Comparison of ENCODE assay signal across 15 cellular contexts in genomic region chr19:14401468-14401867, GRCh38. TPM values are rescaled to one million over a fixed set of nuclear protein-coding genes. Genes with fewer than 3 reads are reported as not detected.
DNase-seq lines count a peak whose midpoint lies in the region; ATAC-seq, FAIRE-seq and TF ChIP-seq lines count a peak whose summit lies in the region.
"Had no signal": no experiment of that assay in that cellular context is flagged by ENCODE, and none has a peak within 500 bp of the region (broad histone marks: within the 10 kb centered on the region; RNA-seq: fewer than 3 reads in every experiment).

No MANE protein-coding gene starts in this region.

- TF ChIP-seq CTCF in RWPE1 (conservative IDR thresholded peaks at IDR 0.05; ENCODE audit: low read depth) (no peak), esophagus muscularis mucosa (IDR thresholded peaks at IDR 0.05) (no peak), stomach (IDR thresholded peaks at IDR 0.05) (no peak), heart right ventricle (IDR thresholded peaks at IDR 0.05) (no peak)

- H3K9me3 Mint-ChIP-seq in activated T-cell treated with anti-CD3 and anti-CD28 coated beads, Interleukin-2, amount 50 U/mL, for 72 hours: no peaks in the 10 kb centered on the region
- H3K9me3 Mint-ChIP-seq: mesothelial cell of epicardium had no signal

- DNase-seq in activated T-cell treated with anti-CD3 and anti-CD28 coated beads, Interleukin-2, amount 50 U/mL, for 72 hours: no peak
- no peak for DNase-seq in activated T-cell treated with anti-CD3 and anti-CD28 coated beads for 4 hours
- no peak for DNase-seq in RWPE1 (ENCODE audit: low spot score)
- DNase-seq in esophagus muscularis mucosa (ENCODE audit: extremely low spot score): no peak
- no peak for DNase-seq in stomach
- no peak for DNase-seq in RCC 7860 (ENCODE audit: low spot score)
- no peak for DNase-seq in heart right ventricle
- DNase-seq in ureter (ENCODE audit: low spot score): no peak
- DNase-seq: DMS 273 treated with DMSO at 0.1 percent for 48 hours, NCI-H2081, NCI-H526 treated with DMSO at 0.1 percent for 48 hours, pancreas, PC-9 had no signal

- intact Hi-C loops in esophagus muscularis mucosa (cut with DNase I): no loop called here
- intact Hi-C loops in stomach (cut with DNase I; ENCODE audit: low total_unique reads): no loop called here
- intact Hi-C loops in heart right ventricle (cut with DNase I): loop anchor here in 2 of 10 donors (10.0 kb wide), 3 partner anchors 47 to 257 kb away; partner anchors contain the start of gene ADGRL1 (in 1 of the 2)

- H3K36me3 Mint-ChIP-seq in activated T-cell treated with anti-CD3 and anti-CD28 coated beads, Interleukin-2, amount 50 U/mL, for 72 hours (ENCODE audit: insufficient read depth in 2 of 2): peaks cover 29 to 48% of the 10 kb centered on the region in 2 donors
- H3K36me3 Mint-ChIP-seq: mesothelial cell of epicardium had no signal

- peaks cover 17% of the 10 kb centered on the region for H3K4me1 Mint-ChIP-seq in activated T-cell treated with anti-CD3 and anti-CD28 coated beads, Interleukin-2, amount 50 U/mL, for 72 hours (ENCODE audit: low read depth)

- no peak overlapping the region for H3K4me3 Mint-ChIP-seq in activated T-cell treated with anti-CD3 and anti-CD28 coated beads, Interleukin-2, amount 50 U/mL, for 72 hours
- H3K4me3 Mint-ChIP-seq: mesothelial cell of epicardium had no signal

- FAIRE-seq in RCC 7860 (lab: Jason Lieb, UNC): no peak
- FAIRE-seq: pancreas had no signal

- TF ChIP-seq EP300 in esophagus muscularis mucosa (IDR thresholded peaks at IDR 0.05) (no peak), stomach (IDR thresholded peaks at IDR 0.05) (no peak)

- TF ChIP-seq POLR2A in esophagus muscularis mucosa (IDR thresholded peaks at IDR 0.05; ENCODE audit: low read depth) (no peak), stomach (IDR thresholded peaks at IDR 0.05) (no peak)

- POLR2A ChIA-PET in RWPE1 (lab: Yijun Ruan, JAX; ENCODE audit: low non-redundant PET): no interaction called here

- H3K27me3 ChIP-seq in esophagus muscularis mucosa (no peaks in the 10 kb centered on the region), stomach (no peaks in the 10 kb centered on the region), heart right ventricle (no peaks in the 10 kb centered on the region)
- H3K27me3 ChIP-seq: pancreas had no signal

- peak overlapping the region; percentile 58 for H3K27ac Mint-ChIP-seq in activated T-cell treated with anti-CD3 and anti-CD28 coated beads, Interleukin-2, amount 50 U/mL, for 72 hours
- H3K27ac Mint-ChIP-seq: mesothelial cell of epicardium had no signal

- H3K4me3 ChIP-seq in esophagus muscularis mucosa: no peak overlapping the region
- no peak overlapping the region for H3K4me3 ChIP-seq in stomach
- H3K4me3 ChIP-seq in heart right ventricle: no peak overlapping the region
- H3K4me3 ChIP-seq: pancreas, PC-9 had no signal

- H3K27me3 Mint-ChIP-seq in activated T-cell treated with anti-CD3 and anti-CD28 coated beads, Interleukin-2, amount 50 U/mL, for 72 hours (ENCODE audit: low read depth): no peaks in the 10 kb centered on the region

- H3K27ac ChIP-seq in RWPE1 (peak overlapping the region; percentile 71), esophagus muscularis mucosa (replicated peaks in 1 of 4) (peak overlapping the region in 3 of 4 donors; percentile 31 to 42 (median 38)), stomach (peak overlapping the region in 3 of 5 donors; percentile 15 to 49 (median 40)), heart right ventricle (peak overlapping the region in 1 of 10 donors; percentile 66)
- H3K27ac ChIP-seq: pancreas had no signal

- no peak for ATAC-seq in activated T-cell treated with anti-CD3 and anti-CD28 coated beads, Interleukin-2, amount 50 U/mL, for 72 hours (replicated peaks in 1 of 2)
- no peak for ATAC-seq in heart right ventricle
- ATAC-seq: pancreas, SK-N-SH treated with all-trans-retinoic acid at 6 μM for 48 hours had no signal

- H3K36me3 ChIP-seq in esophagus muscularis mucosa (peaks cover 5 to 75% (median 70%) of the 10 kb centered on the region in 4 donors), stomach (peaks cover 45 to 91% (median 86%) of the 10 kb centered on the region in 4 donors), heart right ventricle (peaks cover 0 to 94% (median 27%) of the 10 kb centered on the region in 9 donors)

- H3K4me1 ChIP-seq in esophagus muscularis mucosa (peaks cover 3 to 13% (median 12%) of the 10 kb centered on the region in 4 donors), stomach (peaks cover 4 to 18% (median 12%) of the 10 kb centered on the region in 4 donors), heart right ventricle (peaks cover 0 to 15% (median 8%) of the 10 kb centered on the region in 9 donors)
- H3K4me1 ChIP-seq: pancreas had no signal

- H3K9me3 ChIP-seq in esophagus muscularis mucosa (no peaks in the 10 kb centered on the region), stomach (no peaks in the 10 kb centered on the region), heart right ventricle (no peaks in the 10 kb centered on the region)
- H3K9me3 ChIP-seq: pancreas had no signal

- CTCF ChIA-PET in RWPE1 (lab: Yijun Ruan, JAX): interaction anchor here (1.1 kb wide), 1 partner anchor 53 kb away, joined by 3 read pairs; no protein-coding TSS in a partner anchor

- WGBS in esophagus muscularis mucosa: 88% methylated on average over 10 of the region's 10 CpGs
- WGBS in stomach, 5 donors: 85 to 97% (median 93%) methylated on average over 10 of the region's 10 CpGs
- 93 to 98% methylated on average over 10 of the region's 10 CpGs for WGBS in heart right ventricle, 2 donors

RNA-seq across cellular contexts. Expression of gene DDX39A, which starts 17.7 kb away (rescaled TPM):
- 100 to 1,000 TPM; 225 to 236 TPM for total RNA-seq in activated T-cell treated with anti-CD3 and anti-CD28 coated beads, Interleukin-2, amount 50 U/mL, for 72 hours
- total RNA-seq in esophagus muscularis mucosa (10 to 100 TPM; 39.3 to 56.3 (median 42.1) TPM), stomach (100 to 1,000 TPM in 3 of 5 donors, 10 to 100 TPM in 2; 37.1 to 298 (median 107) TPM), heart right ventricle (10 to 100 TPM; 15.4 to 39.6 (median 21.7) TPM), ureter (55.2 TPM)
- polyA plus RNA-seq in stomach (100 to 1,000 TPM in 2 of 3 donors, 10 to 100 TPM in 1; 68.3 to 136 (median 114) TPM), heart right ventricle (100 to 1,000 TPM in 1 of 2 donors, 10 to 100 TPM in 1; 78.3 to 110 TPM)

RNA-seq across cellular contexts. Expression of gene ADGRE5, which starts 20.2 kb away (rescaled TPM):
- total RNA-seq in activated T-cell treated with anti-CD3 and anti-CD28 coated beads, Interleukin-2, amount 50 U/mL, for 72 hours: 100 to 1,000 TPM; 316 to 369 TPM
- total RNA-seq in esophagus muscularis mucosa (100 to 1,000 TPM in 1 of 4 donors, 10 to 100 TPM in 3; 37.3 to 101 (median 50.4) TPM), stomach (100 to 1,000 TPM in 1 of 5 donors, 10 to 100 TPM in 4; 12.3 to 128 (median 52.5) TPM), heart right ventricle (10 to 100 TPM; 24.0 to 58.0 (median 32.8) TPM), ureter (52.0 TPM)
- polyA plus RNA-seq in stomach (10 to 100 TPM; 11.4 to 26.5 (median 12.1) TPM), heart right ventricle (10 to 100 TPM; 14.5 to 30.6 TPM)

RNA-seq across cellular contexts. Expression of gene PKN1, which starts 31.6 kb away (rescaled TPM):
- 100 to 1,000 TPM; 239 to 278 TPM for total RNA-seq in activated T-cell treated with anti-CD3 and anti-CD28 coated beads, Interleukin-2, amount 50 U/mL, for 72 hours
- total RNA-seq in esophagus muscularis mucosa (100 to 1,000 TPM; 120 to 233 (median 167) TPM), stomach (100 to 1,000 TPM in 2 of 5 donors, 10 to 100 TPM in 3; 44.2 to 268 (median 90.4) TPM), heart right ventricle (100 to 1,000 TPM in 9 of 10 donors, 10 to 100 TPM in 1; 85.2 to 176 (median 126) TPM), ureter (51.7 TPM)
- polyA plus RNA-seq in stomach (10 to 100 TPM; 42.0 to 95.6 (median 85.4) TPM), heart right ventricle (100 to 1,000 TPM; 108 to 146 TPM)
